In the genomic region with DNA sequence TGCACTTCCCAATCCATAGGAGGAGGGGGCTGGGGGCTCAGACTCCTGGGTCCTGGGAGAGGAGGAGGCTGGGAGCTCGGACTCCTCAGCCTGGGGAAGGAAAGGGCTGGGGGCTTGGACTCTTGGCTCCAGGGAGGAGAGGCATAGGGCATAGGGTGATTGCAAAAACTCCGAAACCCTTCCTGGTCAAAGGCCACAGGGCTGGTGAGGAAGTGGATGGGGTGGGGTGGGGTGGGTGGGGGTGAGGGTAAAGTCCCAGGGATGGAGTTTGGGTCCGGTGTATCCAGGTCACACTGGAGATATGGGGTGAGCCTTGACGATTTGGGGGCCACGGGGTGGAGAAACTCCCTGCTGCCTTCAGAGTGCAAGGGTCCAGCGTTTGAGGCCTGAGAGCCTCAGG, we compare ENCODE assay signal across 25 cellular contexts. TPM values are rescaled to one million over a fixed set of nuclear protein-coding genes. Genes with fewer than 3 reads are reported as not detected.
DNase-seq lines count a peak whose midpoint lies in the region; ATAC-seq and TF ChIP-seq lines count a peak whose summit lies in the region.
"Had no signal": no experiment of that assay in that cellular context is flagged by ENCODE, and none has a peak within 500 bp of the region (broad histone marks: within the 10 kb centered on the region; RNA-seq: fewer than 3 reads in every experiment).

No MANE protein-coding gene starts in this region.

- ATAC-seq in HG03175 (IDR thresholded peaks at IDR 0.05; ENCODE audit: unreplicated experiment) (no peak), Right ventricle myocardium inferior (no peak)
- ATAC-seq: activated CD4-positive, alpha-beta T cell treated with anti-CD3 and anti-CD28 coated beads for 36 hours; activated naive CD8-positive, alpha-beta T cell treated with anti-CD3 and anti-CD28 coated beads, Interleukin-2, amount 50 U/mL, for 24 hours; K562; stimulated activated naive CD8-positive, alpha-beta T cell treated with anti-CD3 and anti-CD28 coated beads, Interleukin-15, amount 100 ng/mL, for 72 hours had no signal

- TF ChIP-seq POLR2A in esophagus squamous epithelium (IDR thresholded peaks at IDR 0.05) = no peak

- no peak overlapping the region for H3K9ac ChIP-seq in HUES48 (ENCODE audit: low read depth, low read length)
- peak overlapping the region; percentile 97 for H3K9ac ChIP-seq in mucosa of stomach (ENCODE audit: low read length)
- no peak overlapping the region for H3K9ac ChIP-seq in subcutaneous abdominal adipose tissue (ENCODE audit: low read length in 5 of 5)

- H3K36me3 ChIP-seq in HUES48 (ENCODE audit: control insufficient read depth, insufficient read depth, low read length) (peaks cover 5% of the 10 kb centered on the region), esophagus squamous epithelium (peaks cover 0 to 11% (median 0%) of the 10 kb centered on the region in 3 donors), mucosa of stomach (ENCODE audit: control insufficient read depth, insufficient read depth, low read length) (no peaks in the 10 kb centered on the region), subcutaneous abdominal adipose tissue (ENCODE audit: control insufficient read depth in 5 of 5, insufficient read depth in 5 of 5, low read length in 5 of 5) (peaks cover 0 to 5% (median 3%) of the 10 kb centered on the region in 5 donors)
- H3K36me3 ChIP-seq: HAP-1 had no signal

- H3K36me3 Mint-ChIP-seq in activated T-helper 1 cell treated with anti-CD3 and anti-CD28 coated beads, Interleukin-12 subunit alpha, Interleukin-12 subunit beta, Interleukin-2, Interleukin-4 antibody, amounts not matched to agents 30 ng/mL and 10 ng/mL and 1 ng/mL, durations not matched to agents 14 hours and 24 hours and 36 hours (ENCODE audit: low read depth) = no peaks in the 10 kb centered on the region

- H3K27ac ChIP-seq in HUES48 (ENCODE audit: low read depth, low read length) (no peak overlapping the region), esophagus squamous epithelium (peak overlapping the region; percentile 28 to 91 (median 88)), subcutaneous abdominal adipose tissue (ENCODE audit: low read depth, low read length) (peak overlapping the region; percentile 50)
- H3K27ac ChIP-seq: HL-60, RWPE1 had no signal

- no peaks in the 10 kb centered on the region for H3K4me1 Mint-ChIP-seq in activated T-helper 1 cell treated with anti-CD3 and anti-CD28 coated beads, Interleukin-12 subunit alpha, Interleukin-12 subunit beta, Interleukin-2, Interleukin-4 antibody, amounts not matched to agents 30 ng/mL and 10 ng/mL and 1 ng/mL, durations not matched to agents 14 hours and 24 hours and 36 hours (ENCODE audit: low read depth)
- H3K4me1 Mint-ChIP-seq: activated CD4-positive, alpha-beta T cell treated with anti-CD3 and anti-CD28 coated beads for 36 hours; activated naive CD8-positive, alpha-beta T cell treated with anti-CD3 and anti-CD28 coated beads, Interleukin-2, amount 50 U/mL, for 24 hours; stimulated activated naive CD8-positive, alpha-beta T cell treated with anti-CD3 and anti-CD28 coated beads, Interleukin-15, amount 100 ng/mL, for 72 hours had no signal

- no peak overlapping the region for H3K27ac Mint-ChIP-seq in activated T-helper 1 cell treated with anti-CD3 and anti-CD28 coated beads, Interleukin-12 subunit alpha, Interleukin-12 subunit beta, Interleukin-2, Interleukin-4 antibody, amounts not matched to agents 30 ng/mL and 10 ng/mL and 1 ng/mL, durations not matched to agents 14 hours and 24 hours and 36 hours
- H3K27ac Mint-ChIP-seq: activated CD4-positive, alpha-beta T cell treated with anti-CD3 and anti-CD28 coated beads for 36 hours; activated naive CD8-positive, alpha-beta T cell treated with anti-CD3 and anti-CD28 coated beads, Interleukin-2, amount 50 U/mL, for 24 hours; stimulated activated naive CD8-positive, alpha-beta T cell treated with anti-CD3 and anti-CD28 coated beads, Interleukin-15, amount 100 ng/mL, for 72 hours had no signal

- H3K9me3 ChIP-seq in HUES48 (ENCODE audit: control insufficient read depth, insufficient read depth, low read length) (no peaks in the 10 kb centered on the region), esophagus squamous epithelium (no peaks in the 10 kb centered on the region), mucosa of stomach (ENCODE audit: control insufficient read depth, low read length) (no peaks in the 10 kb centered on the region), subcutaneous abdominal adipose tissue (ENCODE audit: control insufficient read depth in 5 of 5, low read length in 5 of 5) (no peaks in the 10 kb centered on the region)
- H3K9me3 ChIP-seq: HAP-1 had no signal

- intact Hi-C loops in esophagus squamous epithelium (cut with DNase I) (no loop called here), Right ventricle myocardium inferior (cut with DNase I) (no loop called here)
- intact Hi-C loops in activated T-helper 1 cell treated with anti-CD3 and anti-CD28 coated beads, Interleukin-12 subunit alpha, Interleukin-12 subunit beta, Interleukin-2, Interleukin-4 antibody, amounts not matched to agents 30 ng/mL and 10 ng/mL and 1 ng/mL, durations not matched to agents 14 hours and 24 hours and 36 hours (cut with micrococcal nuclease) = no loop called here

- H3K4me3 ChIP-seq in HUES48 (ENCODE audit: low read depth, low read length) = peak overlapping the region; percentile 72; the same call in 1 of the 2 replicates
- H3K4me3 ChIP-seq in esophagus squamous epithelium = peak overlapping the region in 2 of 4 donors; percentile 52 to 58
- H3K4me3 ChIP-seq in mucosa of stomach (ENCODE audit: low read length) = peak overlapping the region; percentile 84
- no peak overlapping the region for H3K4me3 ChIP-seq in subcutaneous abdominal adipose tissue (ENCODE audit: low read depth in 1 of 5, low read length in 5 of 5)
- H3K4me3 ChIP-seq: HAP-1, K562 had no signal

- 62 to 64% methylated on average over 4 to 5 of the region's 6 CpGs for WGBS in esophagus squamous epithelium, 2 donors

- DNase-seq in esophagus squamous epithelium (lab: John Stamatoyannopoulos, UW) = no peak
- no peak for DNase-seq in activated T-helper 1 cell treated with anti-CD3 and anti-CD28 coated beads, Interleukin-12 subunit alpha, Interleukin-12 subunit beta, Interleukin-2, Interleukin-4 antibody, amounts not matched to agents 30 ng/mL and 10 ng/mL and 1 ng/mL, durations not matched to agents 14 hours and 24 hours and 36 hours (ENCODE audit: low spot score)
- no peak for DNase-seq in NCI-H526 treated with DMSO at 0.1 percent for 48 hours (lab: John Stamatoyannopoulos, UW)
- DNase-seq in Right ventricle myocardium inferior (ENCODE audit: missing footprints) = no peak
- DNase-seq: activated CD4-positive, alpha-beta T cell treated with anti-CD3 and anti-CD28 coated beads for 36 hours; activated naive CD8-positive, alpha-beta T cell treated with anti-CD3 and anti-CD28 coated beads, Interleukin-2, amount 50 U/mL, for 24 hours; dermis blood vessel endothelial cell; foreskin melanocyte; GF-D8; NCI-H1694 treated with DMSO at 0.1 percent for 48 hours; NCI-H446 treated with DMSO at 0.1 percent for 48 hours; stimulated activated CD4-positive, alpha-beta T cell treated with anti-CD3 and anti-CD28 coated beads, Interleukin-2, amount 100 ng/mL, for 48 hours; stimulated activated naive CD8-positive, alpha-beta T cell treated with anti-CD3 and anti-CD28 coated beads, Interleukin-15, amount 100 ng/mL, for 72 hours had no signal

- H3K9me3 Mint-ChIP-seq in activated T-helper 1 cell treated with anti-CD3 and anti-CD28 coated beads, Interleukin-12 subunit alpha, Interleukin-12 subunit beta, Interleukin-2, Interleukin-4 antibody, amounts not matched to agents 30 ng/mL and 10 ng/mL and 1 ng/mL, durations not matched to agents 14 hours and 24 hours and 36 hours = no peaks in the 10 kb centered on the region
- H3K9me3 Mint-ChIP-seq: activated naive CD8-positive, alpha-beta T cell treated with anti-CD3 and anti-CD28 coated beads, Interleukin-2, amount 50 U/mL, for 24 hours; stimulated activated naive CD8-positive, alpha-beta T cell treated with anti-CD3 and anti-CD28 coated beads, Interleukin-15, amount 100 ng/mL, for 72 hours had no signal

- H3K27me3 Mint-ChIP-seq in activated T-helper 1 cell treated with anti-CD3 and anti-CD28 coated beads, Interleukin-12 subunit alpha, Interleukin-12 subunit beta, Interleukin-2, Interleukin-4 antibody, amounts not matched to agents 30 ng/mL and 10 ng/mL and 1 ng/mL, durations not matched to agents 14 hours and 24 hours and 36 hours (ENCODE audit: insufficient read depth) = peaks cover 25% of the 10 kb centered on the region

- H3K4me1 ChIP-seq in HUES48 (ENCODE audit: control insufficient read depth, insufficient read depth, low read length) (peaks cover 6% of the 10 kb centered on the region; the same call in 1 of the 2 replicates), esophagus squamous epithelium (peaks cover 5 to 39% (median 10%) of the 10 kb centered on the region in 3 donors), mucosa of stomach (ENCODE audit: control insufficient read depth, insufficient read depth, low read length) (peaks cover 24% of the 10 kb centered on the region), subcutaneous abdominal adipose tissue (ENCODE audit: control insufficient read depth in 5 of 5, insufficient read depth in 5 of 5, low read length in 5 of 5) (peaks cover 4 to 34% (median 28%) of the 10 kb centered on the region in 5 donors)
- H3K4me1 ChIP-seq: HAP-1 had no signal

- TF ChIP-seq CTCF in esophagus squamous epithelium (IDR thresholded peaks at IDR 0.05) = no peak

- H3K4me3 Mint-ChIP-seq in activated T-helper 1 cell treated with anti-CD3 and anti-CD28 coated beads, Interleukin-12 subunit alpha, Interleukin-12 subunit beta, Interleukin-2, Interleukin-4 antibody, amounts not matched to agents 30 ng/mL and 10 ng/mL and 1 ng/mL, durations not matched to agents 14 hours and 24 hours and 36 hours = no peak overlapping the region
- H3K4me3 Mint-ChIP-seq: activated CD4-positive, alpha-beta T cell treated with anti-CD3 and anti-CD28 coated beads for 36 hours; activated naive CD8-positive, alpha-beta T cell treated with anti-CD3 and anti-CD28 coated beads, Interleukin-2, amount 50 U/mL, for 24 hours; stimulated activated naive CD8-positive, alpha-beta T cell treated with anti-CD3 and anti-CD28 coated beads, Interleukin-15, amount 100 ng/mL, for 72 hours had no signal

- H3K27me3 ChIP-seq in HUES48 (ENCODE audit: control insufficient read depth, insufficient read depth, low read length) (peaks cover 14% of the 10 kb centered on the region), esophagus squamous epithelium (peaks cover 0 to 67% (median 14%) of the 10 kb centered on the region in 4 donors), mucosa of stomach (ENCODE audit: control insufficient read depth, insufficient read depth, low read length) (peaks cover 9% of the 10 kb centered on the region), subcutaneous abdominal adipose tissue (ENCODE audit: control insufficient read depth in 5 of 5, insufficient read depth in 4 of 5, low read length in 5 of 5) (peaks cover 0 to 23% (median 14%) of the 10 kb centered on the region in 5 donors)

RNA-seq across cellular contexts. Expression of gene MYH14, which starts 2.8 kb away (rescaled TPM):
- 100 to 1,000 TPM in 1 of 4 donors, 10 to 100 TPM in 3; 31.1 to 141 (median 39.0) TPM for total RNA-seq in esophagus squamous epithelium
- total RNA-seq in activated T-helper 1 cell treated with anti-CD3 and anti-CD28 coated beads, Interleukin-12 subunit alpha, Interleukin-12 subunit beta, Interleukin-2, Interleukin-4 antibody, amounts not matched to agents 30 ng/mL and 10 ng/mL and 1 ng/mL, durations not matched to agents 14 hours and 24 hours and 36 hours = not detected in 2 replicates
- 99.3 TPM for total RNA-seq in Right ventricle myocardium inferior
- total RNA-seq: activated CD4-positive, alpha-beta T cell treated with anti-CD3 and anti-CD28 coated beads for 36 hours had no signal

RNA-seq across cellular contexts. Expression of gene IZUMO2, which starts 43.1 kb away (rescaled TPM):
- total RNA-seq in esophagus squamous epithelium = not detected
- not detected in 2 replicates for total RNA-seq in activated T-helper 1 cell treated with anti-CD3 and anti-CD28 coated beads, Interleukin-12 subunit alpha, Interleukin-12 subunit beta, Interleukin-2, Interleukin-4 antibody, amounts not matched to agents 30 ng/mL and 10 ng/mL and 1 ng/mL, durations not matched to agents 14 hours and 24 hours and 36 hours
- total RNA-seq in Right ventricle myocardium inferior = not detected
- total RNA-seq: activated CD4-positive, alpha-beta T cell treated with anti-CD3 and anti-CD28 coated beads for 36 hours; bronchial epithelial cell; dermis blood vessel endothelial cell; K562; kidney epithelial cell; mucosa of gallbladder; omental fat pad had no signal

Comparison
In these comparisons a context has a peak if more than half of its experiments do, and no peak if none do; other contexts are left out.
1. H3K4me3 ChIP-seq: peak in HUES48 (single experiment) and mucosa of stomach (single experiment); none in subcutaneous abdominal adipose tissue (0 of 5).
2. RNA of gene MYH14, which starts 2.8 kb away (total RNA-seq): 99.3 TPM in Right ventricle myocardium inferior (single experiment) and 31.1 to 141 TPM in esophagus squamous epithelium; not detected in activated T-helper 1 cell treated with anti-CD3 and anti-CD28 coated beads, Interleukin-12 subunit alpha, Interleukin-12 subunit beta, Interleukin-2, Interleukin-4 antibody, amounts not matched to agents 30 ng/mL and 10 ng/mL and 1 ng/mL, durations not matched to agents 14 hours and 24 hours and 36 hours; every median in the first group is over 10 times any median in the second.